9 cellular contexts compared by ENCODE assay signal in genomic region chr16:12971216-12971615, GRCh38.
A peak's percentile ranks its signal among the peaks of the same experiment; 100 is the strongest.
DNase-seq lines count a peak whose midpoint lies in the region; ATAC-seq and TF ChIP-seq lines count a peak whose summit lies in the region.
"Had no signal": no experiment of that assay in that cellular context is flagged by ENCODE, and none has a peak within 500 bp of the region (broad histone marks: within the 10 kb centered on the region; RNA-seq: fewer than 3 reads in every experiment).

No MANE protein-coding gene starts in this region.

- no peaks in the 10 kb centered on the region for H3K9me3 Mint-ChIP-seq in activated T-cell treated with anti-CD3 and anti-CD28 coated beads, Interleukin-2, amount 50 U/mL, for 72 hours
- H3K9me3 Mint-ChIP-seq: activated B cell treated with CpG ODN at 0.5 μM for 24 hours had no signal

- H3K27me3 Mint-ChIP-seq in activated T-cell treated with anti-CD3 and anti-CD28 coated beads, Interleukin-2, amount 50 U/mL, for 72 hours (ENCODE audit: low read depth) = no peaks in the 10 kb centered on the region
- H3K27me3 Mint-ChIP-seq: activated B cell treated with CpG ODN at 0.5 μM for 24 hours had no signal

- no peak overlapping the region for H3K27ac ChIP-seq in testis

- no peaks in the 10 kb centered on the region for H3K9me3 ChIP-seq in testis

- TF ChIP-seq CTCF in epithelial cell of proximal tubule (conservative IDR thresholded peaks at IDR 0.05; ENCODE audit: low read depth, low read length) = no peak
- no peak for TF ChIP-seq CTCF in testis (IDR thresholded peaks at IDR 0.05)

- no peaks in the 10 kb centered on the region for H3K36me3 Mint-ChIP-seq in activated T-cell treated with anti-CD3 and anti-CD28 coated beads, Interleukin-2, amount 50 U/mL, for 72 hours (ENCODE audit: insufficient read depth in 2 of 2)

- DNase-seq in activated CD4-positive, alpha-beta T cell treated with anti-CD3 and anti-CD28 coated beads for 48 hours = peak; percentile 3
- DNase-seq in activated CD4-positive, alpha-beta T cell treated with anti-CD3 and anti-CD28 coated beads for 1 hour = no peak
- peak; percentile 99 for DNase-seq in NCI-H82 (lab: John Stamatoyannopoulos, UW)
- DNase-seq in epithelial cell of proximal tubule (ENCODE audit: low read depth) = peak; percentile 82
- peak; percentile 22 for DNase-seq in testis
- no peak for DNase-seq in activated T-cell treated with anti-CD3 and anti-CD28 coated beads, Interleukin-2, amount 50 U/mL, for 72 hours
- DNase-seq in stimulated activated naive CD4-positive, alpha-beta T cell treated with Interleukin-2 at 50 U/mL for 16 hours (lab: John Stamatoyannopoulos, UW) = no peak
- DNase-seq: activated B cell treated with CpG ODN at 0.5 μM for 24 hours had no signal

- no peak overlapping the region for H3K4me3 Mint-ChIP-seq in activated T-cell treated with anti-CD3 and anti-CD28 coated beads, Interleukin-2, amount 50 U/mL, for 72 hours
- H3K4me3 Mint-ChIP-seq: activated B cell treated with CpG ODN at 0.5 μM for 24 hours had no signal

- no peaks in the 10 kb centered on the region for H3K4me1 Mint-ChIP-seq in activated T-cell treated with anti-CD3 and anti-CD28 coated beads, Interleukin-2, amount 50 U/mL, for 72 hours (ENCODE audit: low read depth)
- H3K4me1 Mint-ChIP-seq: activated B cell treated with CpG ODN at 0.5 μM for 24 hours had no signal

- no peak overlapping the region for H3K27ac Mint-ChIP-seq in activated T-cell treated with anti-CD3 and anti-CD28 coated beads, Interleukin-2, amount 50 U/mL, for 72 hours
- H3K27ac Mint-ChIP-seq: activated B cell treated with CpG ODN at 0.5 μM for 24 hours had no signal

- intact Hi-C loops in testis (cut with DNase I; ENCODE audit: low total_unique reads) = no loop called here

- H3K36me3 ChIP-seq in testis (ENCODE audit: low read depth, missing control alignments) = no peaks in the 10 kb centered on the region

- H3K4me3 ChIP-seq in epithelial cell of proximal tubule (ENCODE audit: low read depth, low read length) (no peak overlapping the region), testis (no peak overlapping the region)

- no peaks in the 10 kb centered on the region for H3K27me3 ChIP-seq in testis

- H3K4me1 ChIP-seq in testis = no peaks in the 10 kb centered on the region

- ATAC-seq in activated T-cell treated with anti-CD3 and anti-CD28 coated beads, Interleukin-2, amount 50 U/mL, for 72 hours (replicated peaks in 1 of 2) = no peak
- ATAC-seq in GM21717 (IDR thresholded peaks at IDR 0.05; ENCODE audit: unreplicated experiment) = no peak

- TF ChIP-seq POLR2A in testis (IDR thresholded peaks at IDR 0.05) = no peak

- WGBS in testis, 2 donors = 22 to 31% methylated on average over 2 of the region's 2 CpGs

Comparison
In these comparisons a context has a peak if more than half of its experiments do, and no peak if none do; other contexts are left out.
1. DNase-seq: peak in activated CD4-positive, alpha-beta T cell treated with anti-CD3 and anti-CD28 coated beads for 48 hours (single experiment), NCI-H82 (single experiment), epithelial cell of proximal tubule (single experiment) and testis (single experiment); none in activated CD4-positive, alpha-beta T cell treated with anti-CD3 and anti-CD28 coated beads for 1 hour (single experiment), activated T-cell treated with anti-CD3 and anti-CD28 coated beads, Interleukin-2, amount 50 U/mL, for 72 hours (0 of 2) and stimulated activated naive CD4-positive, alpha-beta T cell treated with Interleukin-2 at 50 U/mL for 16 hours (single experiment).